Comparison of ENCODE assay signal across 15 cellular contexts in genomic region chr15:55277715-55278114, GRCh38. TPM values are rescaled to one million over a fixed set of nuclear protein-coding genes. Genes with fewer than 3 reads are reported as not detected.
DNase-seq lines count a peak whose midpoint lies in the region; ATAC-seq and TF ChIP-seq lines count a peak whose summit lies in the region.
"Had no signal": no experiment of that assay in that cellular context is flagged by ENCODE, and none has a peak within 500 bp of the region (broad histone marks: within the 10 kb centered on the region; RNA-seq: fewer than 3 reads in every experiment).

No MANE protein-coding gene starts in this region.

- WGBS in H9 (ENCODE audit: extremely low coverage, insufficient read length, low lambda C conversion rate): no CpG with 5 or more reads among the region's 2 CpGs

- peaks cover 0 to 25% (median 8%) of the 10 kb centered on the region in 11 experiments; a peak in 9 of 22 replicates for H3K9me3 ChIP-seq in BLaER1 treated with 17β-estradiol and CSF1 and Interleukin-3, amounts not matched to agents 10 nM and 100 nM (replicated peaks in 1 of 11)
- H3K9me3 ChIP-seq in naive thymus-derived CD4-positive, alpha-beta T cell (ENCODE audit: control insufficient read depth in 2 of 3, low read length in 3 of 3): no peaks in the 10 kb centered on the region
- H3K9me3 ChIP-seq in H9 (ENCODE audit: control insufficient read depth, low read depth, low read length): no peaks in the 10 kb centered on the region
- H3K9me3 ChIP-seq: BE2C, gastrocnemius medialis, psoas muscle, tibial artery had no signal

- H4K8ac ChIP-seq in H9 (replicated peaks; ENCODE audit: insufficient read length, low read depth, low read length): no peak overlapping the region

- no peak overlapping the region for H4K5ac ChIP-seq in H9 (ENCODE audit: insufficient read length, low read depth, low read length)

- H3K27me3 ChIP-seq in BLaER1 treated with 17β-estradiol and CSF1 and Interleukin-3, amounts not matched to agents 10 nM and 100 nM: no peaks in the 10 kb centered on the region
- H3K27me3 ChIP-seq in HL-60 (ENCODE audit: insufficient read depth, poor library complexity, severe bottlenecking) (no peaks in the 10 kb centered on the region), H9 (ENCODE audit: insufficient read depth, low read length) (no peaks in the 10 kb centered on the region)
- no peaks in the 10 kb centered on the region for H3K27me3 ChIP-seq in naive thymus-derived CD4-positive, alpha-beta T cell (ENCODE audit: control insufficient read depth in 2 of 2, insufficient read depth in 2 of 2, low read length in 2 of 2)
- H3K27me3 ChIP-seq: BE2C, gastrocnemius medialis, tibial artery had no signal

- H4K20me1 ChIP-seq in BLaER1 treated with 17β-estradiol and CSF1 and Interleukin-3, amounts not matched to agents 10 nM and 100 nM: 0 out of 22 replicates have a peak, but pooled peaks cover 0 to 7% (median 0%) of the 10 kb centered on the region in 11 experiments
- H4K20me1 ChIP-seq in H9 (ENCODE audit: control insufficient read depth, insufficient read depth, insufficient read length): no peaks in the 10 kb centered on the region

- no peak overlapping the region for H3K14ac ChIP-seq in H9 (ENCODE audit: insufficient read depth, low read length)

- no peaks in the 10 kb centered on the region for H3K27me3 Mint-ChIP-seq in naive thymus-derived CD4-positive, alpha-beta T cell
- no peaks in the 10 kb centered on the region for H3K27me3 Mint-ChIP-seq in H9 (ENCODE audit: low read depth)

- peaks cover 0 to under 1% of the 10 kb centered on the region in 2 donors for H3K9me3 Mint-ChIP-seq in activated naive CD4-positive, alpha-beta T cell treated with anti-CD3 and anti-CD28 coated beads, Interleukin-2, amount 50 U/mL, for 72 hours
- peaks cover 0 to 3% (median 0%) of the 10 kb centered on the region in 11 donors for H3K9me3 Mint-ChIP-seq in naive thymus-derived CD4-positive, alpha-beta T cell
- no peaks in the 10 kb centered on the region for H3K9me3 Mint-ChIP-seq in H9

- POLR2A ChIA-PET in naive thymus-derived CD4-positive, alpha-beta T cell (lab: Charles Lee): interaction anchor here (1.3 to 3.1 kb wide), 3 partner anchors 11 to 131 kb away, joined by 4 to 16 read pairs (median 4); partner anchors contain the start of genes CCPG1 and PIERCE2

- no peak for TF ChIP-seq CTCF in HL-60 (IDR thresholded peaks at IDR 0.05; ENCODE audit: insufficient read depth, low read length)
- TF ChIP-seq CTCF in H9 (conservative IDR thresholded peaks at IDR 0.05): no peak

- peak overlapping the region in 7 of 11 experiments; percentile 19 to 75 (median 62); a peak in 10 of 22 replicates for H3K9ac ChIP-seq in BLaER1 treated with 17β-estradiol and CSF1 and Interleukin-3, amounts not matched to agents 10 nM and 100 nM
- H3K9ac ChIP-seq in H9 (ENCODE audit: extremely low read depth, insufficient read length, low read length): no peak overlapping the region

- peak overlapping the region; percentile 93 to 97 for H3K27ac Mint-ChIP-seq in activated naive CD4-positive, alpha-beta T cell treated with anti-CD3 and anti-CD28 coated beads, Interleukin-2, amount 50 U/mL, for 72 hours
- peak overlapping the region; percentile 68 to 97 (median 93) for H3K27ac Mint-ChIP-seq in naive thymus-derived CD4-positive, alpha-beta T cell
- no peak overlapping the region for H3K27ac Mint-ChIP-seq in H9

- intact Hi-C loops in naive thymus-derived CD4-positive, alpha-beta T cell (cut with micrococcal nuclease): loop anchor here (1.0 to 5.0 kb wide), 3 partner anchors 10 to 40 kb away; partner anchors contain the start of genes PIGB (in 1 of the 2) and PIGBOS1 (in 1 of the 2)

- no peak overlapping the region for H3K23ac ChIP-seq in H9 (ENCODE audit: insufficient read length, low read depth, low read length)

- H2BK12ac ChIP-seq in H9 (ENCODE audit: insufficient read length, low read depth, low read length): no peak overlapping the region

- peaks cover 44 to 90% (median 80%) of the 10 kb centered on the region in 7 donors for H3K4me1 Mint-ChIP-seq in naive thymus-derived CD4-positive, alpha-beta T cell
- 0 out of 4 replicates have a peak, but pooled peaks cover 0 to 4% of the 10 kb centered on the region in 2 experiments for H3K4me1 Mint-ChIP-seq in H9

- H3K4me3 ChIP-seq in BLaER1 treated with 17β-estradiol and CSF1 and Interleukin-3, amounts not matched to agents 10 nM and 100 nM: peak overlapping the region in 1 of 10 experiments; percentile 44; a peak in 2 of 20 replicates
- H3K4me3 ChIP-seq in HL-60 (replicated peaks; ENCODE audit: insufficient read depth, low read length): no peak overlapping the region
- peak overlapping the region; percentile 31 for H3K4me3 ChIP-seq in naive thymus-derived CD4-positive, alpha-beta T cell (ENCODE audit: low read length)
- H3K4me3 ChIP-seq: gastrocnemius medialis, psoas muscle, tibial artery had no signal

- no peak overlapping the region for H2AK5ac ChIP-seq in H9 (ENCODE audit: insufficient read length, low read length)

- peaks cover 26 to 91% (median 73%) of the 10 kb centered on the region in 10 experiments for H3K4me1 ChIP-seq in BLaER1 treated with 17β-estradiol and CSF1 and Interleukin-3, amounts not matched to agents 10 nM and 100 nM
- H3K4me1 ChIP-seq in naive thymus-derived CD4-positive, alpha-beta T cell (ENCODE audit: control insufficient read depth in 2 of 2, insufficient read depth in 2 of 2, low read length in 2 of 2): peaks cover 39 to 71% of the 10 kb centered on the region in 2 donors
- H3K4me1 ChIP-seq in H9 (ENCODE audit: insufficient read depth, low read length): no peaks in the 10 kb centered on the region
- H3K4me1 ChIP-seq: gastrocnemius medialis, psoas muscle had no signal

- no peak overlapping the region for H4K91ac ChIP-seq in H9 (ENCODE audit: insufficient read length, low read depth, low read length)

- ATAC-seq in activated naive CD4-positive, alpha-beta T cell treated with anti-CD3 and anti-CD28 coated beads, Interleukin-2, amount 50 U/mL, for 72 hours: no peak
- no peak for ATAC-seq in naive thymus-derived CD4-positive, alpha-beta T cell
- ATAC-seq in HG03135 (IDR thresholded peaks at IDR 0.05; ENCODE audit: unreplicated experiment): no peak
- ATAC-seq: gastrocnemius medialis, PC-3, psoas muscle had no signal

- H3K4me2 ChIP-seq in BLaER1 treated with 17β-estradiol and CSF1 and Interleukin-3, amounts not matched to agents 10 nM and 100 nM: peak overlapping the region; percentile 19 to 82 (median 72)
- H3K4me2 ChIP-seq in H9 (ENCODE audit: insufficient read depth, insufficient read length, low read length): no peak overlapping the region

- H3K4ac ChIP-seq in H9 (ENCODE audit: low read depth, low read length): no peak overlapping the region

- CTCF ChIA-PET in naive thymus-derived CD4-positive, alpha-beta T cell (lab: Charles Lee): interaction anchor here (1.1 to 1.4 kb wide), 2 partner anchors 13 to 158 kb away, joined by 3 to 4 read pairs; no protein-coding TSS in a partner anchor

- H3K36me3 Mint-ChIP-seq in activated naive CD4-positive, alpha-beta T cell treated with anti-CD3 and anti-CD28 coated beads, Interleukin-2, amount 50 U/mL, for 72 hours: peaks cover 7 to 30% of the 10 kb centered on the region in 2 donors
- H3K36me3 Mint-ChIP-seq in naive thymus-derived CD4-positive, alpha-beta T cell: peaks cover 0 to 30% (median 0%) of the 10 kb centered on the region in 5 donors
- H3K36me3 Mint-ChIP-seq in H9 (ENCODE audit: insufficient read depth in 1 of 3, low read depth in 3 of 3): no peaks in the 10 kb centered on the region; a peak in 1 of 7 replicates

- H3K79me2 ChIP-seq in H9 (ENCODE audit: insufficient read depth, low read length): no peaks in the 10 kb centered on the region

- no peak for DNase-seq in HL-60 (ENCODE audit: low read depth in 1 of 2, low spot score in 1 of 2)
- no peak for DNase-seq in activated naive CD4-positive, alpha-beta T cell treated with anti-CD3 and anti-CD28 coated beads, Interleukin-2, amount 50 U/mL, for 72 hours (ENCODE audit: low spot score in 2 of 2)
- no peak for DNase-seq in naive thymus-derived CD4-positive, alpha-beta T cell
- DNase-seq in H9: no peak
- no peak for DNase-seq in stimulated activated naive CD4-positive, alpha-beta T cell treated with Interleukin-2 at 50 U/mL for 16 hours (lab: John Stamatoyannopoulos, UW)
- no peak for DNase-seq in NCI-H1417 (lab: John Stamatoyannopoulos, UW)
- DNase-seq: activated gamma-delta T cell, BE2C, gastrocnemius medialis, NCI-H446 treated with DMSO at 0.1 percent for 48 hours, PC-3, psoas muscle, tibial artery had no signal

- H2AFZ ChIP-seq in H9 (ENCODE audit: low read length): no peak overlapping the region

- peaks cover 0 to 49% (median 7%) of the 10 kb centered on the region in 11 experiments; a peak in 10 of 22 replicates for H3K36me3 ChIP-seq in BLaER1 treated with 17β-estradiol and CSF1 and Interleukin-3, amounts not matched to agents 10 nM and 100 nM
- H3K36me3 ChIP-seq in naive thymus-derived CD4-positive, alpha-beta T cell (ENCODE audit: control insufficient read depth in 2 of 3, insufficient read depth in 3 of 3, low read length in 3 of 3): no peaks in the 10 kb centered on the region
- H3K36me3 ChIP-seq: BE2C, gastrocnemius medialis had no signal

- no peak overlapping the region for H3K56ac ChIP-seq in H9 (ENCODE audit: insufficient read length, low read depth, low read length)

- no peaks in the 10 kb centered on the region for H3K79me1 ChIP-seq in H9 (ENCODE audit: insufficient read depth, low read depth, low read length, poor library complexity, severe bottlenecking)

- no peak overlapping the region for H2BK20ac ChIP-seq in H9 (ENCODE audit: low read depth, low read length, poor library complexity, severe bottlenecking)

- no peak overlapping the region for H2BK120ac ChIP-seq in H9 (ENCODE audit: low read depth, low read length, poor library complexity, severe bottlenecking)

- no peak overlapping the region for H3K18ac ChIP-seq in H9 (ENCODE audit: insufficient read length, low read depth, low read length)

- no peaks in the 10 kb centered on the region for H3K23me2 ChIP-seq in H9 (ENCODE audit: insufficient read length, low read depth, low read length, poor library complexity, severe bottlenecking)

- no peak overlapping the region for H2BK15ac ChIP-seq in H9 (ENCODE audit: low read depth, low read length)

- peak overlapping the region; percentile 52 to 83 (median 78) for H3K4me3 Mint-ChIP-seq in naive thymus-derived CD4-positive, alpha-beta T cell
- H3K4me3 Mint-ChIP-seq in H9: no peak overlapping the region

- H3K27ac ChIP-seq in BLaER1 treated with 17β-estradiol and CSF1 and Interleukin-3, amounts not matched to agents 10 nM and 100 nM: peak overlapping the region; percentile 41 to 93 (median 78); a peak in 20 of 22 replicates
- H3K27ac ChIP-seq in HL-60 (replicated peaks) (peak overlapping the region; percentile 85), H9 (ENCODE audit: insufficient read length, low read depth, low read length) (no peak overlapping the region)
- H3K27ac ChIP-seq in naive thymus-derived CD4-positive, alpha-beta T cell (ENCODE audit: low read depth, low read length): peak overlapping the region; percentile 46
- H3K27ac ChIP-seq: gastrocnemius medialis, psoas muscle, tibial artery had no signal

- no peak overlapping the region for H3T11ph ChIP-seq in H9 (ENCODE audit: low read length)

- no peak overlapping the region for H2BK5ac ChIP-seq in H9 (ENCODE audit: insufficient read length, low read length)

RNA-seq across cellular contexts. Expression of gene RAB27A, which starts 11.9 kb away (rescaled TPM):
- total RNA-seq in activated naive CD4-positive, alpha-beta T cell treated with anti-CD3 and anti-CD28 coated beads, Interleukin-2, amount 50 U/mL, for 72 hours: 100 to 1,000 TPM in 1 of 2 donors, 10 to 100 TPM in 1; 99.3 to 111 TPM
- 10 to 100 TPM; 17.1 to 69.9 (median 20.7) TPM for total RNA-seq in naive thymus-derived CD4-positive, alpha-beta T cell
- polyA plus RNA-seq in naive thymus-derived CD4-positive, alpha-beta T cell: 10 to 100 TPM; 17.6 to 25.4 TPM
- 6.0 and 6.8 TPM in 2 replicates for total RNA-seq in H9 (2021)

RNA-seq across cellular contexts. Expression of gene PIGBOS1, which starts 41.2 kb away (rescaled TPM):
- total RNA-seq in activated naive CD4-positive, alpha-beta T cell treated with anti-CD3 and anti-CD28 coated beads, Interleukin-2, amount 50 U/mL, for 72 hours: 1 to 10 TPM; 4.8 to 9.7 TPM
- 10 to 100 TPM in 4 of 5 experiments, 1 to 10 TPM in 1; 8.8 to 21.3 (median 12.5) TPM for total RNA-seq in naive thymus-derived CD4-positive, alpha-beta T cell
- 10 to 100 TPM; 30.6 to 49.8 TPM for polyA plus RNA-seq in naive thymus-derived CD4-positive, alpha-beta T cell
- total RNA-seq in H9 (2021): 10.4 and 11.5 TPM in 2 replicates

RNA-seq across cellular contexts. Expression of gene PIGB, which starts 41.3 kb away (rescaled TPM):
- total RNA-seq in activated naive CD4-positive, alpha-beta T cell treated with anti-CD3 and anti-CD28 coated beads, Interleukin-2, amount 50 U/mL, for 72 hours: 10 to 100 TPM; 21.4 to 24.7 TPM
- total RNA-seq in naive thymus-derived CD4-positive, alpha-beta T cell: 10 to 100 TPM; 21.4 to 30.2 (median 24.3) TPM
- 10 to 100 TPM; 11.9 to 21.0 TPM for polyA plus RNA-seq in naive thymus-derived CD4-positive, alpha-beta T cell
- total RNA-seq in H9 (2021): 6.7 and 9.0 TPM in 2 replicates

Comparison
In these comparisons a context has a peak if more than half of its experiments do, and no peak if none do; other contexts are left out.
1. H3K27ac Mint-ChIP-seq: peak in activated naive CD4-positive, alpha-beta T cell treated with anti-CD3 and anti-CD28 coated beads, Interleukin-2, amount 50 U/mL, for 72 hours (2 of 2) and naive thymus-derived CD4-positive, alpha-beta T cell (9 of 9); none in H9 (0 of 3).
2. H3K4me3 Mint-ChIP-seq: peak in naive thymus-derived CD4-positive, alpha-beta T cell (10 of 10); none in H9 (0 of 2).